In genomic region chr16:58821886-58822285, GRCh38 we compare ENCODE assay signal across 8 cellular contexts.
"Had no signal": no experiment of that assay in that cellular context is flagged by ENCODE, and none has a peak within 500 bp of the region (broad histone marks: within the 10 kb centered on the region; RNA-seq: fewer than 3 reads in every experiment).

No MANE protein-coding gene starts in this region.

- H3K4me3 ChIP-seq: GM12878 had no signal

- DNase-seq: GDM1, GF-D8 had no signal

- ATAC-seq: GM12878 had no signal

- FAIRE-seq: G401.6, GM12878, GM12891, GM12892, GM18507, GM19239 had no signal
